ENCODE assay signal across 14 cellular contexts in the genomic region with DNA sequence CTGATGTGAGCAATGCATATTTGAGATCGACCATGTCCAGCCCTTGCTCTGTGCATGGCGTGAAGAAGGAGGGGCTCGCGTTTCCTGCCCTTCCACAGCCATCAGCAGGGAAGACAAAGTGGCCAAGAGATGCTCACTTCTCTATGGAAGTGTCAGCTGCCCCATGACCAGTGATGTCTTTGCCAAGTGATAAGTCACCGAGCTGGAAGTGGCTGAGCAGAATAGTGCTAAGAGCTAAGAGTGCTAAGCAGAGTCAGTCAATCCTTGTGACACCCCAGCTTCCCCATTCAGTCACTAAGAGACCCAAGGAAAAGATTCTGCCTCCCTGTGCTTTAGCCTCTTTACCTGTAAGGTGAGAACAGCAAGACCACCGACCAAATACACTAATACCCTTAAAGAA. TPM values are rescaled to one million over a fixed set of nuclear protein-coding genes. Genes with fewer than 3 reads are reported as not detected.
A peak's percentile ranks its signal among the peaks of the same experiment; 100 is the strongest.
DNase-seq lines count a peak whose midpoint lies in the region; ATAC-seq lines count a peak whose summit lies in the region.
"Had no signal": no experiment of that assay in that cellular context is flagged by ENCODE, and none has a peak within 500 bp of the region (broad histone marks: within the 10 kb centered on the region; RNA-seq: fewer than 3 reads in every experiment).

No MANE protein-coding gene starts in this region.

- DNase-seq in Right ventricle myocardium superior (no peak), left cardiac atrium (peak; percentile 32), right cardiac atrium (no peak)
- DNase-seq in stimulated activated CD4-positive, alpha-beta T cell treated with anti-CD3 and anti-CD28 coated beads, Interleukin-15, amount 100 ng/mL, for 24 hours, result no peak
- DNase-seq: Calu3; CD8-positive, alpha-beta T cell; DMS79 treated with DMSO at 0.1 percent for 48 hours; GF-D8; HCEC 1CT had no signal

- peak overlapping the region; percentile 89 for H3K27ac ChIP-seq in right cardiac atrium (ENCODE audit: low read length)
- peak overlapping the region; percentile 56 for H3K27ac ChIP-seq in stomach smooth muscle (ENCODE audit: low read length)
- H3K27ac ChIP-seq: BLaER1 treated with 17β-estradiol and CSF1 and Interleukin-3, amounts not matched to agents 10 nM and 100 nM had no signal

- H3K9me3 ChIP-seq in right cardiac atrium (ENCODE audit: control insufficient read depth, low read length) (no peaks in the 10 kb centered on the region), stomach smooth muscle (ENCODE audit: control insufficient read depth in 2 of 2, low read length in 2 of 2) (no peaks in the 10 kb centered on the region)

- H3K9ac ChIP-seq in stomach smooth muscle (ENCODE audit: low read length in 2 of 2), result no peak overlapping the region
- H3K9ac ChIP-seq: BLaER1 treated with 17β-estradiol and CSF1 and Interleukin-3, amounts not matched to agents 10 nM and 100 nM had no signal

- H3K4me3 ChIP-seq in right cardiac atrium (ENCODE audit: low read length), result no peak overlapping the region
- H3K4me3 ChIP-seq in stomach smooth muscle (ENCODE audit: low read length in 2 of 2), result no peak overlapping the region
- H3K4me3 ChIP-seq: BLaER1 treated with 17β-estradiol and CSF1 and Interleukin-3, amounts not matched to agents 10 nM and 100 nM; GM23338 had no signal

- H3K4me1 ChIP-seq in right cardiac atrium (ENCODE audit: control insufficient read depth, insufficient read depth, low read length) (no peaks in the 10 kb centered on the region), stomach smooth muscle (ENCODE audit: control insufficient read depth, insufficient read depth, low read length) (peaks cover 23% of the 10 kb centered on the region)
- H3K4me1 ChIP-seq: BLaER1 treated with 17β-estradiol and CSF1 and Interleukin-3, amounts not matched to agents 10 nM and 100 nM had no signal

- H3K27me3 ChIP-seq in right cardiac atrium (ENCODE audit: control insufficient read depth, insufficient read depth) (no peaks in the 10 kb centered on the region), stomach smooth muscle (ENCODE audit: control insufficient read depth in 1 of 2, insufficient read depth in 2 of 2, low read length in 2 of 2) (no peaks in the 10 kb centered on the region)
- H3K27me3 ChIP-seq: BLaER1 treated with 17β-estradiol and CSF1 and Interleukin-3, amounts not matched to agents 10 nM and 100 nM had no signal

- WGBS in right cardiac atrium, result 60% methylated on average over 6 of the region's 6 CpGs

- ATAC-seq in Right ventricle myocardium superior (ENCODE audit: poor library complexity) (peak; percentile 83), left cardiac atrium (peak; percentile 92 to 94), right cardiac atrium (peak; percentile 90 to 92), HG03097 (IDR thresholded peaks at IDR 0.05; ENCODE audit: low FRiP score, unreplicated experiment) (no peak), HG03378 (IDR thresholded peaks at IDR 0.05; ENCODE audit: unreplicated experiment) (no peak)
- ATAC-seq: CD8-positive, alpha-beta T cell; GM23338 had no signal

- intact Hi-C loops in Right ventricle myocardium superior (cut with DNase I) (no loop called here), left cardiac atrium (cut with DNase I) (loop anchor here in 1 of 2 donors (10.0 kb wide), 1 partner anchor 175 kb away; no protein-coding TSS in a partner anchor), right cardiac atrium (cut with DNase I) (loop anchor here in 2 of 4 donors (10.0 kb wide), 2 partner anchors 65 to 195 kb away; no protein-coding TSS in a partner anchor)

- H3K36me3 ChIP-seq in stomach smooth muscle (ENCODE audit: control insufficient read depth in 2 of 2, insufficient read depth in 2 of 2, low read length in 2 of 2), result no peaks in the 10 kb centered on the region
- H3K36me3 ChIP-seq: BLaER1 treated with 17β-estradiol and CSF1 and Interleukin-3, amounts not matched to agents 10 nM and 100 nM had no signal

RNA-seq across cellular contexts. Expression of gene CEP83, which starts 50.5 kb away (rescaled TPM):
- total RNA-seq in Right ventricle myocardium superior, result 8.5 TPM
- 10 to 100 TPM; 11.6 to 12.0 TPM for total RNA-seq in left cardiac atrium
- total RNA-seq in right cardiac atrium, result 10 to 100 TPM; 14.4 to 45.7 (median 23.1) TPM
- 27.4 TPM for polyA plus RNA-seq in right cardiac atrium

Comparison
In these comparisons a context has a peak if more than half of its experiments do, and no peak if none do; other contexts are left out.
1. ATAC-seq: peak in Right ventricle myocardium superior (single experiment), left cardiac atrium (2 of 2) and right cardiac atrium (2 of 2); none in HG03097 (single experiment) and HG03378 (single experiment).